In genomic region chr13:72508392-72508791, GRCh38 we compare ENCODE assay signal across 22 cellular contexts.
"Had no signal": no experiment of that assay in that cellular context is flagged by ENCODE, and none has a peak within 500 bp of the region (broad histone marks: within the 10 kb centered on the region; RNA-seq: fewer than 3 reads in every experiment).

No MANE protein-coding gene starts in this region.

- H3K27ac Mint-ChIP-seq: activated CD4-positive, alpha-beta T cell treated with anti-CD3 and anti-CD28 coated beads, Interleukin-2, amount 10 ng/mL, durations not matched to agents 7 days and 5 days; activated naive CD4-positive, alpha-beta T cell treated with anti-CD3 and anti-CD28 coated beads for 36 hours; activated T-helper 17 cell treated with anti-CD3 and anti-CD28 coated beads, Interleukin-2, amount 50 U/mL, for 72 hours; naive thymus-derived CD8-positive, alpha-beta T cell had no signal

- DNase-seq: activated CD4-positive, alpha-beta T cell treated with anti-CD3 and anti-CD28 coated beads, Interleukin-2, amount 10 ng/mL, durations not matched to agents 7 days and 5 days; activated CD4-positive, CD25-positive, alpha-beta regulatory T cell; activated naive CD4-positive, alpha-beta T cell treated with anti-CD3 and anti-CD28 coated beads for 36 hours; activated T-cell treated with anti-CD3 and anti-CD28 coated beads for 4 hours; central memory CD4-positive, alpha-beta T cell; effector memory CD4-positive, alpha-beta T cell; erythroblast; mammary epithelial cell; mucosa of descending colon; naive thymus-derived CD8-positive, alpha-beta T cell; stimulated activated CD4-positive, alpha-beta T cell treated with anti-CD3 and anti-CD28 coated beads, Interleukin-12 subunit alpha, Interleukin-12 subunit beta, amount 100 ng/mL, for 4 hours; stimulated activated CD4-positive, alpha-beta T cell treated with anti-CD3 and anti-CD28 coated beads, Interleukin-2, amount 100 ng/mL, for 48 hours; stimulated activated CD8-positive, alpha-beta memory T cell treated with anti-CD3 and anti-CD28 coated beads, Interleukin-4, amount 100 ng/mL, for 48 hours; stimulated activated naive CD8-positive, alpha-beta T cell treated with anti-CD3 and anti-CD28 coated beads, Interleukin-15, Interleukin-2, amounts not matched to agents 100 U/mL and 50 U/mL, for 24 hours; T-helper 2 cell; upper lobe of left lung had no signal

- H3K4me3 ChIP-seq: mucosa of descending colon, suprapubic skin had no signal

- H3K4me3 Mint-ChIP-seq: activated CD4-positive, alpha-beta T cell treated with anti-CD3 and anti-CD28 coated beads, Interleukin-2, amount 10 ng/mL, durations not matched to agents 7 days and 5 days; activated naive CD4-positive, alpha-beta T cell treated with anti-CD3 and anti-CD28 coated beads for 36 hours; activated T-helper 17 cell treated with anti-CD3 and anti-CD28 coated beads, Interleukin-2, amount 50 U/mL, for 72 hours; naive thymus-derived CD8-positive, alpha-beta T cell had no signal

- H2AFZ ChIP-seq: hepatocyte had no signal

- H3K27me3 Mint-ChIP-seq: activated CD4-positive, alpha-beta T cell treated with anti-CD3 and anti-CD28 coated beads, Interleukin-2, amount 10 ng/mL, durations not matched to agents 7 days and 5 days had no signal

- H3K4me1 ChIP-seq: suprapubic skin, upper lobe of left lung had no signal

- H3K9me3 Mint-ChIP-seq: activated CD4-positive, alpha-beta T cell treated with anti-CD3 and anti-CD28 coated beads, Interleukin-2, amount 10 ng/mL, durations not matched to agents 7 days and 5 days; activated naive CD4-positive, alpha-beta T cell treated with anti-CD3 and anti-CD28 coated beads for 36 hours; activated T-helper 17 cell treated with anti-CD3 and anti-CD28 coated beads, Interleukin-2, amount 50 U/mL, for 72 hours; naive thymus-derived CD8-positive, alpha-beta T cell had no signal

- H3K27me3 ChIP-seq: hepatocyte, suprapubic skin, upper lobe of left lung had no signal

- H3K79me2 ChIP-seq: hepatocyte had no signal

- H3K4me1 Mint-ChIP-seq: activated CD4-positive, alpha-beta T cell treated with anti-CD3 and anti-CD28 coated beads, Interleukin-2, amount 10 ng/mL, durations not matched to agents 7 days and 5 days; activated T-helper 17 cell treated with anti-CD3 and anti-CD28 coated beads, Interleukin-2, amount 50 U/mL, for 72 hours; naive thymus-derived CD8-positive, alpha-beta T cell had no signal

- H3K36me3 ChIP-seq: suprapubic skin, upper lobe of left lung had no signal

- H3K27ac ChIP-seq: coronary artery, hepatocyte, suprapubic skin, upper lobe of left lung had no signal

- ATAC-seq: activated T-helper 17 cell treated with anti-CD3 and anti-CD28 coated beads, Interleukin-2, amount 50 U/mL, for 72 hours; mucosa of descending colon; naive thymus-derived CD8-positive, alpha-beta T cell; sciatic nerve; stimulated activated naive CD8-positive, alpha-beta T cell treated with anti-CD3 and anti-CD28 coated beads, Interleukin-15, Interleukin-2, amounts not matched to agents 100 U/mL and 50 U/mL, for 24 hours had no signal

- H3K9me3 ChIP-seq: mucosa of descending colon, suprapubic skin, upper lobe of left lung had no signal

- FAIRE-seq: TTC549 had no signal
